Comparison of ENCODE assay signal across 27 cellular contexts in the genomic region with DNA sequence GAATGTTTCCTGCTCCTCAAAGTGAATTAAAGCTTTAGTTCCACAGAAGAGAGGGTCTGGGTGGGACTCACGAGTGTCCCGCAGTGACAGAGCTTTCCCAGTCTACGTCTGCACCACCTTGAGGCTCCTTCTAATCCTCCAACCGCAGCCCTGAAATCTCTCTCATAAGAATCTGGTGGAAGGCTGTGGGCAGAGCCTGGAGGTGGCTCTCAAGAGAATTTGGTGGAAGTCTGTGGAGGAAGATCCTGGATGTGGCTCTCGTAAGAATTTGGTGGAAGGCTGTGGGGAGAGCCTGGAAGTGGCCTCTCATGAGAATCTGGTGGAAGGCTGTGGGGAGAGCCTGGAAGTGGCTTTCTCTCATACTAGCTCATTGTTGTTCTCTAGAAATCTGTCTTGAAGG.
"Had no signal": no experiment of that assay in that cellular context is flagged by ENCODE, and none has a peak within 500 bp of the region (broad histone marks: within the 10 kb centered on the region; RNA-seq: fewer than 3 reads in every experiment).

No MANE protein-coding gene starts in this region.

- H3K4me3 ChIP-seq: colonic mucosa, dorsolateral prefrontal cortex, gastrocnemius medialis, heart right ventricle, left lung, lower lobe of right lung had no signal

- DNase-seq: colonic mucosa; dermis blood vessel endothelial cell; dorsolateral prefrontal cortex; effector CD4-positive, alpha-beta T cell; effector memory CD4-positive, alpha-beta T cell; endodermal cell; erythroblast; foreskin keratinocyte; gastrocnemius medialis; glutamatergic neuron; head of caudate nucleus; heart right ventricle; hippocampal formation; left cardiac atrium; left lung; left ventricle myocardium superior; lower lobe of right lung; mammary epithelial cell; mesendoderm; midbrain; naive thymus-derived CD4-positive, alpha-beta T cell had no signal

- H3K27ac ChIP-seq: colonic mucosa, dorsolateral prefrontal cortex, epithelial cell of prostate, foreskin keratinocyte, gastrocnemius medialis, heart right ventricle, left lung, lower lobe of right lung had no signal

- H3K4me1 Mint-ChIP-seq: endodermal cell had no signal

- H3K27me3 Mint-ChIP-seq: memory B cell had no signal

- H3K27me3 ChIP-seq: colonic mucosa, left lung had no signal

- H3K36me3 ChIP-seq: colonic mucosa, gastrocnemius medialis, heart right ventricle, left lung, lower lobe of right lung had no signal

- ATAC-seq: esophagus mucosa; foreskin keratinocyte; gastrocnemius medialis; heart right ventricle; left cardiac atrium; left lung; left ventricle myocardium superior; lower lobe of right lung; naive thymus-derived CD4-positive, alpha-beta T cell had no signal

- H3K4me3 Mint-ChIP-seq: endodermal cell; memory B cell; naive thymus-derived CD4-positive, alpha-beta T cell had no signal

- H3K9me3 ChIP-seq: colonic mucosa, gastrocnemius medialis, heart right ventricle, left lung, lower lobe of right lung had no signal

- H3K27ac Mint-ChIP-seq: endodermal cell, memory B cell had no signal

- FAIRE-seq: endometrium, islet of Langerhans, keratinocyte had no signal

- H3K4me1 ChIP-seq: colonic mucosa, foreskin keratinocyte, gastrocnemius medialis, heart right ventricle, left lung, lower lobe of right lung had no signal
